21 cellular contexts compared by ENCODE assay signal in genomic region chr9:98881836-98882568, GRCh38.
DNase-seq lines count a peak whose midpoint lies in the region; ATAC-seq and TF ChIP-seq lines count a peak whose summit lies in the region.
"Had no signal": no experiment of that assay in that cellular context is flagged by ENCODE, and none has a peak within 500 bp of the region (broad histone marks: within the 10 kb centered on the region; RNA-seq: fewer than 3 reads in every experiment).

No MANE protein-coding gene starts in this region.

- H3K9me3 ChIP-seq in gastrocnemius medialis (no peaks in the 10 kb centered on the region), Caco-2 (no peaks in the 10 kb centered on the region)
- H3K9me3 ChIP-seq: sigmoid colon had no signal

- BruUV-seq in Caco-2 (replicated peaks; lab: Mats Ljungman, UMichigan) = no TSS peak

- H3K27me3 ChIP-seq in gastrocnemius medialis (peaks cover 0 to 3% (median 0%) of the 10 kb centered on the region in 3 donors), Caco-2 (replicated peaks; ENCODE audit: control insufficient read depth, insufficient read depth, low read length) (no peaks in the 10 kb centered on the region; the same call in 1 of the 2 replicates)
- H3K27me3 ChIP-seq: sigmoid colon had no signal

- no peaks in the 10 kb centered on the region for H3K36me3 ChIP-seq in gastrocnemius medialis
- no peaks in the 10 kb centered on the region for H3K36me3 ChIP-seq in Caco-2 (ENCODE audit: control insufficient read depth, insufficient read depth, low read length)
- H3K36me3 ChIP-seq: sigmoid colon had no signal

- H3K4me1 Mint-ChIP-seq in HFFc6 (ENCODE audit: low read depth) = peaks cover 37% of the 10 kb centered on the region
- H3K4me1 Mint-ChIP-seq in Caco-2 (ENCODE audit: low read depth, unreplicated experiment) = no peaks in the 10 kb centered on the region
- H3K4me1 Mint-ChIP-seq: naive B cell had no signal

- H3K27me3 Mint-ChIP-seq in HFFc6 (ENCODE audit: insufficient read depth) = peaks cover 19% of the 10 kb centered on the region
- H3K27me3 Mint-ChIP-seq in Caco-2 (ENCODE audit: insufficient read depth, unreplicated experiment) = peaks cover 30% of the 10 kb centered on the region

- no peak for TF ChIP-seq POLR2A in gastrocnemius medialis (IDR thresholded peaks at IDR 0.05)

- H3K27ac ChIP-seq in gastrocnemius medialis = peak overlapping the region in 3 of 4 donors; percentile 30 to 37 (median 33)
- H3K27ac ChIP-seq: VCaP had no signal

- POLR2A ChIA-PET in Caco-2 (lab: Charles Lee) = no interaction called here

- peak; percentile 16; the same call in 1 of the 2 replicates for TF ChIP-seq CTCF in HFFc6 (IDR thresholded peaks at IDR 0.05)
- TF ChIP-seq CTCF in fibroblast of the aortic adventitia (IDR thresholded peaks at IDR 0.05; ENCODE audit: insufficient read depth, low read length) = peak; percentile 12
- no peak for TF ChIP-seq CTCF in gastrocnemius medialis (IDR thresholded peaks at IDR 0.05 in 4 of 5, conservative IDR thresholded peaks at IDR 0.05 in 1 of 5)
- TF ChIP-seq CTCF in Caco-2 (IDR thresholded peaks at IDR 0.05; ENCODE audit: insufficient read depth in 1 of 2, low read depth in 1 of 2, low read length in 1 of 2, severe bottlenecking in 1 of 2, unreplicated experiment in 1 of 2) = no peak

- peak in 1 of 2 donors; percentile 26 for ATAC-seq in gastrocnemius medialis
- no peak for ATAC-seq in HG02763 (IDR thresholded peaks at IDR 0.05; ENCODE audit: unreplicated experiment)
- no peak for ATAC-seq in left colon
- no peak for ATAC-seq in HG03442 (IDR thresholded peaks at IDR 0.05; ENCODE audit: unreplicated experiment)

- H3K4me1 ChIP-seq in gastrocnemius medialis (peaks cover 10 to 11% of the 10 kb centered on the region in 2 donors), Caco-2 (no peaks in the 10 kb centered on the region)

- H3K36me3 Mint-ChIP-seq in HFFc6 (ENCODE audit: low read depth) (no peaks in the 10 kb centered on the region), Caco-2 (ENCODE audit: insufficient read depth, unreplicated experiment) (no peaks in the 10 kb centered on the region)
- H3K36me3 Mint-ChIP-seq: naive B cell had no signal

- H3K27ac Mint-ChIP-seq in HFFc6 = peak overlapping the region; percentile 45; the same call in 1 of the 2 replicates
- H3K27ac Mint-ChIP-seq in Caco-2 (ENCODE audit: unreplicated experiment) = no peak overlapping the region
- H3K27ac Mint-ChIP-seq: naive B cell; stimulated activated naive CD8-positive, alpha-beta T cell treated with anti-CD3 and anti-CD28 coated beads, Interleukin-15, Interleukin-2, amounts not matched to agents 100 ng/mL and 50 ng/mL, for 24 hours had no signal

- H3K4me3 Mint-ChIP-seq in HFFc6 (no peak overlapping the region; the same call in 1 of the 2 replicates), Caco-2 (ENCODE audit: unreplicated experiment) (no peak overlapping the region)
- H3K4me3 Mint-ChIP-seq: stimulated activated naive CD8-positive, alpha-beta T cell treated with anti-CD3 and anti-CD28 coated beads, Interleukin-15, Interleukin-2, amounts not matched to agents 100 ng/mL and 50 ng/mL, for 24 hours had no signal

- in situ Hi-C loops in gastrocnemius medialis (cut with MboI; ENCODE audit: low sequenced_read_pairs in 4 of 4) = no loop called here

- DNase-seq in AG08395 (ENCODE audit: low spot score) (peak; percentile 57), HFFc6 (no peak), fibroblast of the aortic adventitia (ENCODE audit: low read depth) (no peak), gastrocnemius medialis (no peak), left colon (no peak), Caco-2 (no peak)
- DNase-seq: amniotic stem cell; caudate nucleus; erythroblast; glutamatergic neuron; Karpas-422; naive B cell; NCI-H1092; NCI-H2029 treated with DMSO at 0.1 percent for 48 hours; NCI-H446 treated with DMSO at 0.1 percent for 48 hours; NK-92 treated with Interleukin-12 subunit alpha and Interleukin-12 subunit beta, amount 100 ng/mL, for 24 hours; sigmoid colon had no signal

- CTCF ChIA-PET in Caco-2 (lab: Charles Lee) = no interaction called here

- H3K4me3 ChIP-seq in fibroblast of the aortic adventitia (ENCODE audit: low read depth, low read length) (no peak overlapping the region), gastrocnemius medialis (no peak overlapping the region), Caco-2 (ENCODE audit: low read depth, low read length) (no peak overlapping the region)
- H3K4me3 ChIP-seq: sigmoid colon had no signal

- H3K9me3 Mint-ChIP-seq in HFFc6 = no peaks in the 10 kb centered on the region
- no peaks in the 10 kb centered on the region for H3K9me3 Mint-ChIP-seq in Caco-2 (ENCODE audit: unreplicated experiment)
- H3K9me3 Mint-ChIP-seq: naive B cell; stimulated activated naive CD8-positive, alpha-beta T cell treated with anti-CD3 and anti-CD28 coated beads, Interleukin-15, Interleukin-2, amounts not matched to agents 100 ng/mL and 50 ng/mL, for 24 hours had no signal

- intact Hi-C loops in gastrocnemius medialis (cut with DNase I; ENCODE audit: low total_unique reads) (no loop called here), left colon (cut with DNase I, micrococcal nuclease) (no loop called here), Caco-2 (cut with micrococcal nuclease; ENCODE audit: unreplicated experiment) (no loop called here)

Comparison
In these comparisons a context has a peak if more than half of its experiments do, and no peak if none do; other contexts are left out.
1. CTCF ChIP-seq: peak in HFFc6 (single experiment) and fibroblast of the aortic adventitia (single experiment); none in gastrocnemius medialis (0 of 5) and Caco-2 (0 of 2).